ENCODE assay signal across 9 cellular contexts in genomic region chr7:98354511-98355249, GRCh38. TPM values are rescaled to one million over a fixed set of nuclear protein-coding genes. Genes with fewer than 3 reads are reported as not detected.
DNase-seq lines count a peak whose midpoint lies in the region; ATAC-seq and TF ChIP-seq lines count a peak whose summit lies in the region.
"Had no signal": no experiment of that assay in that cellular context is flagged by ENCODE, and none has a peak within 500 bp of the region (broad histone marks: within the 10 kb centered on the region; RNA-seq: fewer than 3 reads in every experiment).

No MANE protein-coding gene starts in this region.

- peak overlapping the region; percentile 42 for H3K4me3 Mint-ChIP-seq in Caco-2 (ENCODE audit: unreplicated experiment)
- no peak overlapping the region for H3K4me3 Mint-ChIP-seq in effector memory CD8-positive, alpha-beta T cell
- H3K4me3 Mint-ChIP-seq: neural progenitor cell had no signal

- peaks cover 19% of the 10 kb centered on the region for H3K4me1 Mint-ChIP-seq in Caco-2 (ENCODE audit: low read depth, unreplicated experiment)
- no peaks in the 10 kb centered on the region for H3K4me1 Mint-ChIP-seq in effector memory CD8-positive, alpha-beta T cell (ENCODE audit: low read depth in 2 of 2)

- H3K36me3 ChIP-seq in Caco-2 (ENCODE audit: control insufficient read depth, insufficient read depth, low read length), result no peaks in the 10 kb centered on the region; the same call in none of the 2 replicates
- H3K36me3 ChIP-seq: neural progenitor cell had no signal

- H3K4me3 ChIP-seq in Caco-2 (ENCODE audit: low read depth, low read length), result no peak overlapping the region
- peak overlapping the region; percentile 9 for H3K4me3 ChIP-seq in epithelial cell of esophagus (ENCODE audit: low read length)
- H3K4me3 ChIP-seq: neural progenitor cell had no signal

- intact Hi-C loops in Caco-2 (cut with micrococcal nuclease; ENCODE audit: unreplicated experiment), result loop anchor here (1.0 kb wide), 1 partner anchor 25 kb away; no protein-coding TSS in a partner anchor

- H3K27me3 Mint-ChIP-seq in Caco-2 (ENCODE audit: insufficient read depth, unreplicated experiment), result no peaks in the 10 kb centered on the region
- peaks cover 34 to 44% of the 10 kb centered on the region in 2 donors for H3K27me3 Mint-ChIP-seq in effector memory CD8-positive, alpha-beta T cell

- peaks cover 36% of the 10 kb centered on the region for H3K4me1 ChIP-seq in Caco-2
- H3K4me1 ChIP-seq: neural progenitor cell had no signal

- DNase-seq in Caco-2 (peak; percentile 79 to 89), NCI-H226 (peak; percentile 98), epithelial cell of esophagus (ENCODE audit: low read depth) (peak; percentile 95), myocyte (ENCODE audit: low read depth) (peak; percentile 80), NOMO-1 treated with dmso at 0.1 percent for 144 hours (lab: John Stamatoyannopoulos, UW; ENCODE audit: unreplicated experiment) (no peak)
- DNase-seq in effector memory CD8-positive, alpha-beta T cell, result no peak

- peak overlapping the region; percentile 65 for H3K27ac Mint-ChIP-seq in Caco-2 (ENCODE audit: unreplicated experiment)
- H3K27ac Mint-ChIP-seq in effector memory CD8-positive, alpha-beta T cell, result no peak overlapping the region
- H3K27ac Mint-ChIP-seq: neural progenitor cell had no signal

- TF ChIP-seq CTCF in Caco-2 (IDR thresholded peaks at IDR 0.05; ENCODE audit: insufficient read depth in 1 of 2, low read depth in 1 of 2, low read length in 1 of 2, severe bottlenecking in 1 of 2, unreplicated experiment in 1 of 2) (no peak), epithelial cell of esophagus (IDR thresholded peaks at IDR 0.05; ENCODE audit: insufficient read depth, low read depth, low read length, missing control alignments) (no peak)

- no peaks in the 10 kb centered on the region for H3K9me3 ChIP-seq in Caco-2

- POLR2A ChIA-PET in Caco-2 (lab: Charles Lee), result no interaction called here

- no peaks in the 10 kb centered on the region for H3K27me3 ChIP-seq in Caco-2 (replicated peaks; ENCODE audit: control insufficient read depth, insufficient read depth, low read length)
- H3K27me3 ChIP-seq: neural progenitor cell had no signal

- BruUV-seq in Caco-2 (replicated peaks; lab: Mats Ljungman, UMichigan), result no TSS peak

- H3K9me3 Mint-ChIP-seq in Caco-2 (ENCODE audit: unreplicated experiment), result no peaks in the 10 kb centered on the region
- H3K9me3 Mint-ChIP-seq in effector memory CD8-positive, alpha-beta T cell, result no peaks in the 10 kb centered on the region
- H3K9me3 Mint-ChIP-seq: neural progenitor cell had no signal

- peaks cover 58% of the 10 kb centered on the region for H3K36me3 Mint-ChIP-seq in Caco-2 (ENCODE audit: insufficient read depth, unreplicated experiment)
- H3K36me3 Mint-ChIP-seq in effector memory CD8-positive, alpha-beta T cell (ENCODE audit: insufficient read depth), result no peaks in the 10 kb centered on the region
- H3K36me3 Mint-ChIP-seq: neural progenitor cell had no signal

- no peak for ATAC-seq in effector memory CD8-positive, alpha-beta T cell (replicated peaks)
- no peak for ATAC-seq in HG02759 (IDR thresholded peaks at IDR 0.05; ENCODE audit: unreplicated experiment)
- ATAC-seq in GM19023 (IDR thresholded peaks at IDR 0.05; ENCODE audit: unreplicated experiment), result no peak

- CTCF ChIA-PET in Caco-2 (lab: Charles Lee), result interaction anchor here (1.1 kb wide), 1 partner anchor 46 kb away, joined by 5 read pairs; the partner anchor contains the start of gene BAIAP2L1

RNA-seq across cellular contexts. Expression of gene BAIAP2L1, which starts 46.2 kb away (rescaled TPM):
- total RNA-seq in Caco-2 (2022), result 60.9 and 66.9 TPM in 2 replicates
- 19.7 and 21.3 TPM in 2 replicates for total RNA-seq in myocyte
- 10.5 TPM for polyA plus RNA-seq in myocyte (2012)

Comparison
In these comparisons a context has a peak if more than half of its experiments do, and no peak if none do; other contexts are left out.
1. DNase-seq: peak in Caco-2 (2 of 2), NCI-H226 (single experiment), epithelial cell of esophagus (single experiment) and myocyte (single experiment); none in effector memory CD8-positive, alpha-beta T cell (0 of 3) and NOMO-1 treated with dmso at 0.1 percent for 144 hours (single experiment).